Comparison of ENCODE assay signal across 9 cellular contexts in genomic region chr7:99409814-99410213, GRCh38. TPM values are rescaled to one million over a fixed set of nuclear protein-coding genes. Genes with fewer than 3 reads are reported as not detected.
A peak's percentile ranks its signal among the peaks of the same experiment; 100 is the strongest.
DNase-seq lines count a peak whose midpoint lies in the region; ATAC-seq and TF ChIP-seq lines count a peak whose summit lies in the region.
"Had no signal": no experiment of that assay in that cellular context is flagged by ENCODE, and none has a peak within 500 bp of the region (broad histone marks: within the 10 kb centered on the region; RNA-seq: fewer than 3 reads in every experiment).

No MANE protein-coding gene starts in this region.

- no peak for TF ChIP-seq CTCF in heart left ventricle (IDR thresholded peaks at IDR 0.05)
- no peak for TF ChIP-seq CTCF in adrenal gland (IDR thresholded peaks at IDR 0.05)
- no peak for TF ChIP-seq CTCF in right lobe of liver (IDR thresholded peaks at IDR 0.05)
- TF ChIP-seq CTCF in upper lobe of right lung (IDR thresholded peaks at IDR 0.05), result no peak

- TF ChIP-seq POLR2A in heart left ventricle (IDR thresholded peaks at IDR 0.05) (no peak), adrenal gland (IDR thresholded peaks at IDR 0.05) (no peak), right lobe of liver (IDR thresholded peaks at IDR 0.05) (no peak)

- DNase-seq in heart left ventricle (no peak), Right ventricle myocardium superior (no peak), adrenal gland (no peak), right lobe of liver (no peak), upper lobe of right lung (no peak), AML-193 (lab: John Stamatoyannopoulos, UW) (no peak), NOMO-1 treated with DMSO at 0.1 percent for 48 hours (lab: John Stamatoyannopoulos, UW; ENCODE audit: unreplicated experiment) (no peak)
- DNase-seq: NCI-H510A treated with DMSO at 0.1 percent for 48 hours had no signal

- no peaks in the 10 kb centered on the region for H3K27me3 ChIP-seq in heart left ventricle
- no peaks in the 10 kb centered on the region for H3K27me3 ChIP-seq in adrenal gland
- no peaks in the 10 kb centered on the region for H3K27me3 ChIP-seq in right lobe of liver
- no peaks in the 10 kb centered on the region for H3K27me3 ChIP-seq in upper lobe of right lung

- H3K4me3 ChIP-seq in heart left ventricle (peak overlapping the region; percentile 68 to 100 (median 96)), adrenal gland (peak overlapping the region in 2 of 4 donors; percentile 83 to 99), right lobe of liver (peak overlapping the region; percentile 98 to 100 (median 100)), upper lobe of right lung (peak overlapping the region; percentile 100)

- peaks cover 13 to 46% (median 37%) of the 10 kb centered on the region in 12 donors for H3K4me1 ChIP-seq in heart left ventricle
- peaks cover 16 to 39% of the 10 kb centered on the region in 2 donors for H3K4me1 ChIP-seq in adrenal gland (replicated peaks in 1 of 2)
- peaks cover 0 to 20% (median 12%) of the 10 kb centered on the region in 4 donors for H3K4me1 ChIP-seq in right lobe of liver
- H3K4me1 ChIP-seq in upper lobe of right lung, result peaks cover 36% of the 10 kb centered on the region

- H3K9me3 ChIP-seq in heart left ventricle (no peaks in the 10 kb centered on the region), adrenal gland (replicated peaks in 1 of 3) (no peaks in the 10 kb centered on the region), right lobe of liver (no peaks in the 10 kb centered on the region), upper lobe of right lung (no peaks in the 10 kb centered on the region)

- peak overlapping the region in 7 of 12 donors; percentile 94 to 99 (median 97) for H3K27ac ChIP-seq in heart left ventricle
- H3K27ac ChIP-seq in adrenal gland, result peak overlapping the region in 3 of 5 donors; percentile 91 to 99 (median 98)
- H3K27ac ChIP-seq in right lobe of liver, result no peak overlapping the region
- peak overlapping the region; percentile 99 for H3K27ac ChIP-seq in upper lobe of right lung

- H3K36me3 ChIP-seq in heart left ventricle (peaks cover 0 to 56% (median 46%) of the 10 kb centered on the region in 9 donors), adrenal gland (replicated peaks in 1 of 2) (peaks cover 0 to 44% of the 10 kb centered on the region in 2 donors), right lobe of liver (peaks cover 0 to 39% (median 11%) of the 10 kb centered on the region in 4 donors), upper lobe of right lung (peaks cover 47% of the 10 kb centered on the region)

- WGBS in heart left ventricle, 4 donors, result 50 to 56% (median 53%) methylated on average over 3 of the region's 3 CpGs
- WGBS in adrenal gland, 4 donors, result 22 to 31% (median 24%) methylated on average over 3 of the region's 3 CpGs
- 7% methylated on average over 3 of the region's 3 CpGs for WGBS in right lobe of liver (ENCODE audit: insufficient coverage, low coverage, low lambda C conversion rate, missing lambda C conversion rate)

- ATAC-seq in heart left ventricle (no peak), Right ventricle myocardium superior (ENCODE audit: poor library complexity) (no peak), right lobe of liver (no peak), upper lobe of right lung (no peak), HG03432 (IDR thresholded peaks at IDR 0.05; ENCODE audit: unreplicated experiment) (no peak)

- intact Hi-C loops in heart left ventricle (cut with DNase I) (loop anchor here in 7 of 10 donors (2.0 to 10.0 kb wide), 7 partner anchors 35 to 1125 kb away; partner anchors contain the start of genes ARPC1B (in 4 of the 7), BAIAP2L1 (in 1 of the 7) and BRI3 (in 1 of the 7)), Right ventricle myocardium superior (cut with DNase I) (loop anchor here (5.0 kb wide), 1 partner anchor 38 kb away; the partner anchor contains the start of gene ARPC1B), adrenal gland (cut with DNase I) (no loop called here), right lobe of liver (cut with DNase I) (no loop called here), upper lobe of right lung (cut with DNase I) (loop anchor here (10.0 kb wide), 1 partner anchor 45 kb away; no protein-coding TSS in a partner anchor)

RNA-seq across cellular contexts. Expression of gene BUD31, which starts 1.0 kb away (rescaled TPM):
- total RNA-seq in heart left ventricle (10 to 100 TPM; 26.1 to 63.6 (median 38.9) TPM), Right ventricle myocardium superior (31.5 TPM), adrenal gland (100 to 1,000 TPM in 1 of 8 donors, 10 to 100 TPM in 7; 59.0 to 101 (median 76.7) TPM), right lobe of liver (10 to 100 TPM; 25.6 to 49.2 (median 33.3) TPM), upper lobe of right lung (72.0 TPM)
- polyA plus RNA-seq in heart left ventricle (10 to 100 TPM; 66.7 to 87.8 TPM), adrenal gland (100 to 1,000 TPM; 141 to 287 (median 208) TPM)

RNA-seq across cellular contexts. Expression of gene PDAP1, which starts 1.4 kb away (rescaled TPM):
- total RNA-seq in heart left ventricle (100 to 1,000 TPM in 4 of 9 donors, 10 to 100 TPM in 5; 88.7 to 128 (median 98.5) TPM), Right ventricle myocardium superior (97.7 TPM), adrenal gland (100 to 1,000 TPM in 1 of 8 donors, 10 to 100 TPM in 7; 43.6 to 126 (median 87.2) TPM), right lobe of liver (10 to 100 TPM; 36.3 to 52.9 (median 39.6) TPM), upper lobe of right lung (76.4 TPM)
- polyA plus RNA-seq in heart left ventricle (100 to 1,000 TPM; 120 to 309 TPM), adrenal gland (100 to 1,000 TPM in 1 of 3 donors, 10 to 100 TPM in 2; 87.8 to 187 (median 95.8) TPM)

RNA-seq across cellular contexts. Expression of gene PTCD1, which starts 28.8 kb away (rescaled TPM):
- total RNA-seq in heart left ventricle (1 to 10 TPM; 2.1 to 9.0 (median 3.9) TPM), Right ventricle myocardium superior (3.0 TPM), adrenal gland (1 to 10 TPM; 4.5 to 9.2 (median 6.4) TPM), right lobe of liver (1 to 10 TPM; 2.4 to 5.3 (median 2.8) TPM), upper lobe of right lung (7.5 TPM)
- polyA plus RNA-seq in heart left ventricle (1 to 10 TPM; 3.3 to 3.7 TPM), adrenal gland (1 to 10 TPM; 2.5 to 6.5 (median 3.6) TPM)

RNA-seq across cellular contexts. Expression of gene CPSF4, which starts 28.9 kb away (rescaled TPM):
- 10 to 100 TPM; 12.7 to 24.8 (median 16.4) TPM for total RNA-seq in heart left ventricle
- polyA plus RNA-seq in heart left ventricle, result 10 to 100 TPM; 14.1 to 24.3 TPM
- total RNA-seq in Right ventricle myocardium superior, result 19.9 TPM
- 10 to 100 TPM; 21.8 to 40.5 (median 27.6) TPM for total RNA-seq in adrenal gland
- 10 to 100 TPM; 16.0 to 40.1 (median 38.0) TPM for polyA plus RNA-seq in adrenal gland
- 10 to 100 TPM; 10.1 to 16.7 (median 12.0) TPM for total RNA-seq in right lobe of liver
- total RNA-seq in upper lobe of right lung, result 26.9 TPM

RNA-seq across cellular contexts. Expression of gene ARPC1B, which starts 35.3 kb away (rescaled TPM):
- total RNA-seq in heart left ventricle (100 to 1,000 TPM in 2 of 9 donors, 10 to 100 TPM in 7; 17.2 to 142 (median 37.1) TPM), Right ventricle myocardium superior (40.6 TPM), adrenal gland (100 to 1,000 TPM in 5 of 8 donors, 10 to 100 TPM in 3; 74.3 to 353 (median 117) TPM), right lobe of liver (100 to 1,000 TPM in 2 of 6 experiments, 10 to 100 TPM in 4; 24.4 to 197 (median 52.7) TPM), upper lobe of right lung (219 TPM)
- polyA plus RNA-seq in heart left ventricle (100 to 1,000 TPM in 1 of 2 donors, 10 to 100 TPM in 1; 32.7 to 136 TPM), adrenal gland (10 to 100 TPM; 57.2 to 97.9 (median 90.7) TPM)

Comparison
In these comparisons a context has a peak if more than half of its experiments do, and no peak if none do; other contexts are left out.
1. H3K27ac ChIP-seq: peak in heart left ventricle (7 of 12), adrenal gland (3 of 5) and upper lobe of right lung (single experiment); none in right lobe of liver (0 of 3).
2. intact Hi-C loops: an anchor here in heart left ventricle (2.0 to 10.0 kb wide), Right ventricle myocardium superior (5.0 kb wide) and upper lobe of right lung (10.0 kb wide); none called in adrenal gland and right lobe of liver.